21 cellular contexts compared by ENCODE assay signal in the genomic region with DNA sequence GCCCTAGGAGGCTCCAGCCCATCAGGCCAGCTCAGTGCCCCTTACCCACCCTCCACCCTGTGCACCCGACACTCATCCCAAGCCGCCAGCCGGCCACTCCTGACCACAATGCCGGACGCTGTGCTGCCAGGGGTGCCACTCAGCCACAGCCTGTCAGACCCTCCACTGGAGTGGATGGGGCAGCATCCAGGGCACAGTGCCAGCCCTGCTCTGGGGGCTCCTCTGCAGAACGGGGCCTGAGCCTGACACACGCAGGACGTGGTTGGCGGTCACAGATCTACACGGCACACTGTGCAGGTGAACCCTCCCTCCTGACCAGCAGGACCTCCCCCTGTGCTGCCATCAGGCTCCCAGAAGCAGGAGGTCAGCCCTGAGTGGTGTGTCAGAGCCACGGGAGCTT.
DNase-seq lines count a peak whose midpoint lies in the region; ATAC-seq and TF ChIP-seq lines count a peak whose summit lies in the region.
"Had no signal": no experiment of that assay in that cellular context is flagged by ENCODE, and none has a peak within 500 bp of the region (broad histone marks: within the 10 kb centered on the region; RNA-seq: fewer than 3 reads in every experiment).

No MANE protein-coding gene starts in this region.

- WGBS in neuronal stem cell (ENCODE audit: extremely low coverage in 2 of 2, insufficient read length in 2 of 2, insufficient replicate concordance in 1 of 2), 2 donors: no CpG with 5 or more reads among the region's 11 CpGs
- WGBS in gastroesophageal sphincter (ENCODE audit: low coverage in 1 of 2), 2 donors: no CpG with 5 or more reads among the region's 11 CpGs

- H3K36me3 Mint-ChIP-seq in stimulated activated naive CD8-positive, alpha-beta T cell treated with anti-CD3 and anti-CD28 coated beads, Interleukin-15, Interleukin-2, amounts not matched to agents 100 ng/mL and 50 ng/mL, for 24 hours (ENCODE audit: low read depth): peaks cover 29% of the 10 kb centered on the region
- H3K36me3 Mint-ChIP-seq in central memory CD8-positive, alpha-beta T cell (ENCODE audit: insufficient read depth): peaks cover 4% of the 10 kb centered on the region
- peaks cover 3 to 7% of the 10 kb centered on the region in 2 donors for H3K36me3 Mint-ChIP-seq in CD4-positive, alpha-beta memory T cell
- H3K36me3 Mint-ChIP-seq: IgD-negative memory B cell had no signal

- CTCF ChIA-PET in CD4-positive, alpha-beta memory T cell (lab: Charles Lee; ENCODE audit: partially characterized antibody): no interaction called here

- peak overlapping the region; percentile 97 for H3K14ac ChIP-seq in neuronal stem cell (ENCODE audit: low read length)

- TF ChIP-seq EP300 in gastroesophageal sphincter (IDR thresholded peaks at IDR 0.05): no peak

- POLR2A ChIA-PET in CD4-positive, alpha-beta memory T cell (lab: Charles Lee; ENCODE audit: partially characterized antibody): no interaction called here

- H3K27me3 ChIP-seq in neuronal stem cell (ENCODE audit: control insufficient read depth in 3 of 3, insufficient read depth in 3 of 3, low read depth in 1 of 3, low read length in 3 of 3) (no peaks in the 10 kb centered on the region), gastroesophageal sphincter (no peaks in the 10 kb centered on the region)
- H3K27me3 ChIP-seq in CD4-positive, alpha-beta memory T cell (ENCODE audit: insufficient read depth, low read length): no peaks in the 10 kb centered on the region

- peak overlapping the region; percentile 53 for H2BK12ac ChIP-seq in neuronal stem cell (ENCODE audit: low read length)

- H3K9me3 ChIP-seq in neuronal stem cell (replicated peaks in 1 of 2; ENCODE audit: control insufficient read depth in 2 of 2, insufficient read depth in 1 of 2, low read depth in 1 of 2, low read length in 2 of 2): peaks cover 0 to 3% of the 10 kb centered on the region in 2 donors
- no peaks in the 10 kb centered on the region for H3K9me3 ChIP-seq in gastroesophageal sphincter
- H3K9me3 ChIP-seq in CD4-positive, alpha-beta memory T cell (ENCODE audit: control insufficient read depth in 1 of 2, low read length in 2 of 2): no peaks in the 10 kb centered on the region
- H3K9me3 ChIP-seq: A549 had no signal

- no peak overlapping the region for H2AFZ ChIP-seq in neuronal stem cell (ENCODE audit: low read length)

- peak overlapping the region; percentile 10 for H4K8ac ChIP-seq in neuronal stem cell (ENCODE audit: low read depth, low read length)

- peak overlapping the region; percentile 90 for H2AK5ac ChIP-seq in neuronal stem cell (ENCODE audit: low read depth, low read length)

- H4K91ac ChIP-seq in neuronal stem cell (ENCODE audit: low read depth, low read length, poor library complexity): no peak overlapping the region

- no peak for ATAC-seq in stimulated activated naive CD8-positive, alpha-beta T cell treated with anti-CD3 and anti-CD28 coated beads, Interleukin-15, Interleukin-2, amounts not matched to agents 100 U/mL and 50 U/mL, for 24 hours
- no peak for ATAC-seq in central memory CD8-positive, alpha-beta T cell (replicated peaks; ENCODE audit: extremely low read depth, poor library complexity, severe bottlenecking)
- no peak for ATAC-seq in gastroesophageal sphincter
- ATAC-seq: A549 had no signal

- H3K18ac ChIP-seq in neuronal stem cell (ENCODE audit: low read length): peak overlapping the region; percentile 83

- peak overlapping the region in 1 of 2 donors; percentile 41 for H3K4me3 ChIP-seq in neuronal stem cell (ENCODE audit: low read length in 2 of 2)
- no peak overlapping the region for H3K4me3 ChIP-seq in gastroesophageal sphincter
- no peak overlapping the region for H3K4me3 ChIP-seq in CD4-positive, alpha-beta memory T cell (ENCODE audit: low read length in 2 of 2)
- H3K4me3 ChIP-seq: A549, SK-N-MC had no signal

- H3K79me1 ChIP-seq in neuronal stem cell (ENCODE audit: low read depth, low read length): peaks cover 13% of the 10 kb centered on the region

- peak overlapping the region; percentile 68 for H3K9ac ChIP-seq in neuronal stem cell (ENCODE audit: low read depth, low read length, poor library complexity)

- no peak overlapping the region for H3K27ac ChIP-seq in neuronal stem cell (replicated peaks; ENCODE audit: low read length)
- H3K27ac ChIP-seq in gastroesophageal sphincter: peak overlapping the region in 1 of 4 donors; percentile 9
- H3K27ac ChIP-seq in CD4-positive, alpha-beta memory T cell (ENCODE audit: low read depth, low read length): no peak overlapping the region
- H3K27ac ChIP-seq: A549 had no signal

- H2BK5ac ChIP-seq in neuronal stem cell (ENCODE audit: low read length): peak overlapping the region; percentile 88

- H3K4ac ChIP-seq in neuronal stem cell (ENCODE audit: low read length): no peak overlapping the region

- TF ChIP-seq POLR2A in gastroesophageal sphincter (IDR thresholded peaks at IDR 0.05): no peak

- H3K23ac ChIP-seq in neuronal stem cell (ENCODE audit: low read depth, low read length, poor library complexity): peak overlapping the region; percentile 85

- no peak overlapping the region for H3K4me2 ChIP-seq in neuronal stem cell (ENCODE audit: insufficient read depth, low read length, poor library complexity, severe bottlenecking)
- H3K4me2 ChIP-seq: A549 had no signal

- TF ChIP-seq CTCF in gastroesophageal sphincter (IDR thresholded peaks at IDR 0.05): no peak

- no peaks in the 10 kb centered on the region for H3K4me1 ChIP-seq in neuronal stem cell (ENCODE audit: control insufficient read depth in 2 of 2, insufficient read depth in 1 of 2, low read depth in 1 of 2, low read length in 2 of 2)
- H3K4me1 ChIP-seq in gastroesophageal sphincter: peaks cover 0 to 33% (median 15%) of the 10 kb centered on the region in 3 donors
- peaks cover 24% of the 10 kb centered on the region for H3K4me1 ChIP-seq in CD4-positive, alpha-beta memory T cell (ENCODE audit: insufficient read depth, low read length)

- intact Hi-C loops in CD4-positive, alpha-beta memory T cell (cut with micrococcal nuclease): no loop called here

- H2BK120ac ChIP-seq in neuronal stem cell (ENCODE audit: low read depth, low read length): no peak overlapping the region

- H2BK15ac ChIP-seq in neuronal stem cell (ENCODE audit: low read length): no peak overlapping the region

- no peak for DNase-seq in stimulated activated naive CD8-positive, alpha-beta T cell treated with anti-CD3 and anti-CD28 coated beads, Interleukin-15, Interleukin-2, amounts not matched to agents 100 U/mL and 50 U/mL, for 24 hours
- DNase-seq in central memory CD8-positive, alpha-beta T cell (ENCODE audit: low spot score in 2 of 2): no peak
- DNase-seq in neuronal stem cell (ENCODE audit: low spot score) (no peak), COR-L47 (lab: John Stamatoyannopoulos, UW) (no peak)
- no peak for DNase-seq in CD4-positive, alpha-beta memory T cell
- DNase-seq: C1 segment of cervical spinal cord; DMS 273 treated with DMSO at 0.1 percent for 48 hours; H7; Karpas-422; MM.1S; NCI-H146; NCI-H2029 treated with DMSO at 0.1 percent for 48 hours; NCI-H2171; NCI-H526; NK-92 treated with Interleukin-12 subunit alpha and Interleukin-12 subunit beta, amount 100 ng/mL, for 24 hours; SHP77 had no signal

- no peaks in the 10 kb centered on the region for H3K9me3 Mint-ChIP-seq in stimulated activated naive CD8-positive, alpha-beta T cell treated with anti-CD3 and anti-CD28 coated beads, Interleukin-15, Interleukin-2, amounts not matched to agents 100 ng/mL and 50 ng/mL, for 24 hours
- H3K9me3 Mint-ChIP-seq in central memory CD8-positive, alpha-beta T cell: no peaks in the 10 kb centered on the region
- no peaks in the 10 kb centered on the region for H3K9me3 Mint-ChIP-seq in CD4-positive, alpha-beta memory T cell
- H3K9me3 Mint-ChIP-seq: IgD-negative memory B cell had no signal

- H3K4me1 Mint-ChIP-seq in stimulated activated naive CD8-positive, alpha-beta T cell treated with anti-CD3 and anti-CD28 coated beads, Interleukin-15, Interleukin-2, amounts not matched to agents 100 ng/mL and 50 ng/mL, for 24 hours (ENCODE audit: low read depth): peaks cover 41% of the 10 kb centered on the region
- peaks cover 27% of the 10 kb centered on the region for H3K4me1 Mint-ChIP-seq in central memory CD8-positive, alpha-beta T cell
- H3K4me1 Mint-ChIP-seq in CD4-positive, alpha-beta memory T cell: peaks cover 8 to 21% (median 12%) of the 10 kb centered on the region in 4 donors

- no peaks in the 10 kb centered on the region for H3K27me3 Mint-ChIP-seq in stimulated activated naive CD8-positive, alpha-beta T cell treated with anti-CD3 and anti-CD28 coated beads, Interleukin-15, Interleukin-2, amounts not matched to agents 100 ng/mL and 50 ng/mL, for 24 hours
- no peaks in the 10 kb centered on the region for H3K27me3 Mint-ChIP-seq in central memory CD8-positive, alpha-beta T cell
- no peaks in the 10 kb centered on the region for H3K27me3 Mint-ChIP-seq in CD4-positive, alpha-beta memory T cell
- H3K27me3 Mint-ChIP-seq: IgD-negative memory B cell had no signal

- H3K4me3 Mint-ChIP-seq in stimulated activated naive CD8-positive, alpha-beta T cell treated with anti-CD3 and anti-CD28 coated beads, Interleukin-15, Interleukin-2, amounts not matched to agents 100 ng/mL and 50 ng/mL, for 24 hours: no peak overlapping the region
- no peak overlapping the region for H3K4me3 Mint-ChIP-seq in central memory CD8-positive, alpha-beta T cell
- no peak overlapping the region for H3K4me3 Mint-ChIP-seq in CD4-positive, alpha-beta memory T cell
- H3K4me3 Mint-ChIP-seq: IgD-negative memory B cell had no signal

- peaks cover 3 to 10% of the 10 kb centered on the region in 2 donors for H3K36me3 ChIP-seq in neuronal stem cell (replicated peaks in 1 of 2; ENCODE audit: control insufficient read depth in 2 of 2, insufficient read depth in 2 of 2, low read length in 2 of 2)
- peaks cover 0 to 6% of the 10 kb centered on the region in 2 donors for H3K36me3 ChIP-seq in gastroesophageal sphincter
- H3K36me3 ChIP-seq in CD4-positive, alpha-beta memory T cell (ENCODE audit: insufficient read depth, low read length): no peaks in the 10 kb centered on the region

- H3K27ac Mint-ChIP-seq in stimulated activated naive CD8-positive, alpha-beta T cell treated with anti-CD3 and anti-CD28 coated beads, Interleukin-15, Interleukin-2, amounts not matched to agents 100 ng/mL and 50 ng/mL, for 24 hours: peak overlapping the region; percentile 55
- H3K27ac Mint-ChIP-seq in central memory CD8-positive, alpha-beta T cell (ENCODE audit: low read depth): peak overlapping the region; percentile 46
- no peak overlapping the region for H3K27ac Mint-ChIP-seq in CD4-positive, alpha-beta memory T cell
- H3K27ac Mint-ChIP-seq: IgD-negative memory B cell had no signal

Comparison
In these comparisons a context has a peak if more than half of its experiments do, and no peak if none do; other contexts are left out.
1. H3K27ac Mint-ChIP-seq: peak in stimulated activated naive CD8-positive, alpha-beta T cell treated with anti-CD3 and anti-CD28 coated beads, Interleukin-15, Interleukin-2, amounts not matched to agents 100 ng/mL and 50 ng/mL, for 24 hours (single experiment) and central memory CD8-positive, alpha-beta T cell (single experiment); none in CD4-positive, alpha-beta memory T cell (0 of 7).